ENCODE assay signal across 8 cellular contexts in the genomic region with DNA sequence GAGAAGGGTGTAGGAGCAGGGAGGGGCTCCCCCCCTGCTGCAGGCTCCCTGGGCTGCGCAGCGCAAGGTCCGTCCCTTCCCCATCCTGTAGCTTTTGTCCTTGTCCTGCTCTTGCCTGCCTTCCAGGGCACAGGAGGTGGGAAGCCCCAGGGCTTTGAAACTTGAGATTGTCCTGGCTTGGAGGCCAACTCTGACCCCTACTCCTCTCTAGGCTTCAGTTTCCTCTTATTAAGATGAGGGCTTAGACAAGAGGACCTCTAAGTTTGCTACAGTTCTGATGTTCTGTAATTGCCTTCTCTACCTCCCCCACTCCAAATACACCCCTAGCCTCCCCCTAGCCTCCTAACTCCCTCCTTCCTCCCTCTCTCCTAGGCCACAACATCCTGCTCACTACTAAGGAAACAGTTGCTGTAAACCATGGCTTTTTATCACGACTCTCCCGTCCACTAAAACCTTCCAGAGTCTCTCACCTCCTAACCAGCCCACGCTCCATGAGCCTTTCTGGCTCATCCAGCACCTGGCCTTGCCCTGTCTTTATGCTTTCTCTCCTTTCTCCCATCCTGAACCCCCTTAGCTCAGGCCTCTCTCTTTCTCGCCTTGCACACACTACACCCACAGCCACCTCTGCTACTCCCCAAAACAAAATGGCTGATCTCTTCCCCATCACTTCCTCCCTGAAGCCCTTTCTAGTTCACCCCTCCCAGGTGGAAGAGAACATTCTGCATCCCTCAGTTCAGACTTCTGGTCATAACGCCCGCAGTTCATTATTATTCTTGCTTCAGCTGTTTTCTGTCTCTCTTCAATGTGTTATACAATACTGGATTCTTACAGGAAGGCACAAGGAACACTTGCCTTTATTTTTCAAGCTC. TPM values are rescaled to one million over a fixed set of nuclear protein-coding genes. Genes with fewer than 3 reads are reported as not detected.
A peak's percentile ranks its signal among the peaks of the same experiment; 100 is the strongest.
DNase-seq lines count a peak whose midpoint lies in the region; ATAC-seq, FAIRE-seq and TF ChIP-seq lines count a peak whose summit lies in the region.

No MANE protein-coding gene starts in this region.

- H3K9me3 ChIP-seq in gastrocnemius medialis, result no peaks in the 10 kb centered on the region

- no peak for TF ChIP-seq POLR2A in gastrocnemius medialis (IDR thresholded peaks at IDR 0.05)

- H3K27ac ChIP-seq in gastrocnemius medialis, result peak overlapping the region; percentile 81 to 85 (median 82)

- ATAC-seq in GM21737 (IDR thresholded peaks at IDR 0.05; ENCODE audit: unreplicated experiment) (peak; percentile 26), Right ventricle myocardium superior (ENCODE audit: poor library complexity) (peak; percentile 70), gastrocnemius medialis (peak in 1 of 2 donors; percentile 31)

- no peak for DNase-seq in AG09309 (ENCODE audit: low read depth)
- peak; percentile 65 for DNase-seq in UCSD-AML1 (lab: John Stamatoyannopoulos, UW; ENCODE audit: unreplicated experiment)
- no peak for DNase-seq in Right ventricle myocardium superior
- DNase-seq in gastrocnemius medialis, result no peak
- no peak for DNase-seq in RCC 7860 (ENCODE audit: low spot score)
- no peak for DNase-seq in HT-29 (ENCODE audit: low spot score)
- DNase-seq in G401 (ENCODE audit: low spot score), result no peak

- TF ChIP-seq CTCF in AG09309 (IDR thresholded peaks at IDR 0.05; ENCODE audit: control insufficient read depth, insufficient read depth, low read depth, low read length, missing control alignments), result no peak
- no peak for TF ChIP-seq CTCF in gastrocnemius medialis (IDR thresholded peaks at IDR 0.05 in 4 of 5, conservative IDR thresholded peaks at IDR 0.05 in 1 of 5)

- no peak for FAIRE-seq in RCC 7860 (lab: Jason Lieb, UNC)

- intact Hi-C loops in Right ventricle myocardium superior (cut with DNase I) (loop anchor here (5.0 kb wide), 2 partner anchors 38 to 132 kb away; no protein-coding TSS in a partner anchor), gastrocnemius medialis (cut with DNase I; ENCODE audit: low total_unique reads) (loop anchor here (1.0 to 10.0 kb wide), 5 partner anchors 22 to 1044 kb away; no protein-coding TSS in a partner anchor)

- peaks cover 15 to 16% of the 10 kb centered on the region in 2 donors for H3K4me1 ChIP-seq in gastrocnemius medialis

- no peaks in the 10 kb centered on the region for H3K27me3 ChIP-seq in gastrocnemius medialis

- in situ Hi-C loops in gastrocnemius medialis (cut with MboI; ENCODE audit: low sequenced_read_pairs in 4 of 4) (loop anchor here (5.0 to 25.0 kb wide), 5 partner anchors 38 to 1674 kb away; no protein-coding TSS in a partner anchor), G401 (cut with HindIII; ENCODE audit: low sequenced_read_pairs) (no loop called here)

- H3K36me3 ChIP-seq in gastrocnemius medialis, result no peaks in the 10 kb centered on the region

- H3K4me3 ChIP-seq in AG09309 (ENCODE audit: control insufficient read depth, low read depth, low read length) (peak overlapping the region; percentile 15), gastrocnemius medialis (peak overlapping the region; percentile 60 to 79 (median 70))

RNA-seq across cellular contexts. Expression of a gene that starts 10.2 kb away (rescaled TPM):
- total RNA-seq in Right ventricle myocardium superior (0.40 TPM), gastrocnemius medialis (under 1 TPM; 0.20 to 0.52 (median 0.29) TPM)
- 1.1 and 4.2 TPM in 2 replicates for total RNA-seq in HT-29 (2014; rRNA removed; shearing (Covaris generic))
- total RNA-seq in G401 (2014; rRNA removed; shearing (Covaris generic)), result 0.71 TPM in 1 of 2 replicates, not detected in the other

RNA-seq across cellular contexts. Expression of a gene that starts 13.4 kb away (rescaled TPM):
- total RNA-seq in Right ventricle myocardium superior (not detected), gastrocnemius medialis (not detected)
- not detected in 2 replicates for total RNA-seq in HT-29 (2014; rRNA removed; shearing (Covaris generic))
- not detected in 2 replicates for total RNA-seq in G401 (2014; rRNA removed; shearing (Covaris generic))

RNA-seq across cellular contexts. Expression of a gene that starts 24.1 kb away (rescaled TPM):
- total RNA-seq in Right ventricle myocardium superior (211 TPM), gastrocnemius medialis (100 to 1,000 TPM in 2 of 4 donors, 10 to 100 TPM in 2; 93.9 to 315 (median 106) TPM)
- total RNA-seq in HT-29 (2014; rRNA removed; shearing (Covaris generic)), result not detected in 2 replicates
- total RNA-seq in G401 (2014; rRNA removed; shearing (Covaris generic)), result not detected in 2 replicates

RNA-seq across cellular contexts. Expression of a gene that starts 43.3 kb away (rescaled TPM):
- total RNA-seq in Right ventricle myocardium superior (19.7 TPM), gastrocnemius medialis (10 to 100 TPM; 14.3 to 20.2 (median 15.1) TPM)
- 14.5 and 20.2 TPM in 2 replicates for total RNA-seq in HT-29 (2014; rRNA removed; shearing (Covaris generic))
- 8.7 and 14.8 TPM in 2 replicates for total RNA-seq in G401 (2014; rRNA removed; shearing (Covaris generic))

RNA-seq across cellular contexts. Expression of a gene that starts 43.9 kb away (rescaled TPM):
- 9.5 TPM for total RNA-seq in Right ventricle myocardium superior
- 10 to 100 TPM in 2 of 4 donors, 1 to 10 TPM in 2; 7.2 to 11.6 (median 9.7) TPM for total RNA-seq in gastrocnemius medialis
- total RNA-seq in HT-29 (2014; rRNA removed; shearing (Covaris generic)), result 18.5 and 21.8 TPM in 2 replicates
- total RNA-seq in G401 (2014; rRNA removed; shearing (Covaris generic)), result 21.2 and 26.8 TPM in 2 replicates

Comparison
In these comparisons a context has a peak if more than half of its experiments do, and no peak if none do; other contexts are left out.
1. RNA of a gene that starts 24.1 kb away (total RNA-seq): 211 TPM in Right ventricle myocardium superior (single experiment) and 93.9 to 315 TPM in gastrocnemius medialis; not detected in HT-29 and not detected in G401; every median in the first group is over 10 times any median in the second.